Comparison of ENCODE assay signal across 10 cellular contexts in the genomic region with DNA sequence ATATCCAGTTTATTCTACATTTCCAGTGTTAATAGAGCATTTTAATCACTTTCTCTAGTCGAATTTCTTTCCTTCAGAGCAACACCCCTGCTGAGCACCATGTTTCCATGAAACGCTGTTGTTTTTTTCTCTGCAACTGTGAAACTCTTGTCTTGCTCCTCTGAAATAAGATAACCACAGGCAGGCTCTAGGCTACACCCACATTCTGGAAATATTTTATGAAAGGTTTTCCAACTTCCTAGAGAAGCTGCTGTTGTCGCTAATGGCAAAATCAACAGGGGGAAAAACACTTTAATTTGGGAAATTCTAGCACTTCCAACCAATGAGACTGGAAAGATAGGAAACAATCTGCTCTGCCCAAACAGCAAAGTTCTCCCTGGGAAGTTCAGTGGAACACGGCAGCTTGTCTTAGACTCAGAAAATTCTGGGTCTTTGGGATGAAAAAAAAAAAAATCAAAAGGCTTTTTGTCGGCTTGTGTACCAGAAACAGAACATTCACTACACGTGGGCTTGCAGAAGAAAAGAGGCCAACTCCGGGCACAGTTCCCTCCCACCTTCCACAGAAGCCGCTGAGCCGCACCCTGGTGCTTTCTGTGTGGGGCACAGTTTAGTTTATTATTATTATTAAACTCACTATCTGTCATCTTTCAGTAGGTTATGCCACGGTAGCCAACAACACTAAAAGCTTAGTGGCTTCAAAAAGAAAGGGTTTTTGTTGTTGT.
"Had no signal": no experiment of that assay in that cellular context is flagged by ENCODE, and none has a peak within 500 bp of the region (broad histone marks: within the 10 kb centered on the region; RNA-seq: fewer than 3 reads in every experiment).

No MANE protein-coding gene starts in this region.

- H3K9me3 ChIP-seq: adrenal gland, neutrophil, upper lobe of left lung had no signal

- DNase-seq: activated naive CD4-positive, alpha-beta T cell treated with anti-CD3 and anti-CD28 coated beads, Interleukin-2, amount 50 U/mL, for 16 hours; adrenal gland; T-helper 2 cell; upper lobe of left lung had no signal

- H3K4me3 Mint-ChIP-seq: brain; memory B cell; stimulated activated effector memory CD8-positive, alpha-beta T cell treated with anti-CD3 and anti-CD28 coated beads, Interleukin-12 subunit alpha, Interleukin-12 subunit beta, amount 100 ng/mL, for 72 hours had no signal

- H3K36me3 ChIP-seq: adrenal gland, neutrophil, upper lobe of left lung had no signal

- ATAC-seq: esophagus mucosa; stimulated activated effector memory CD8-positive, alpha-beta T cell treated with anti-CD3 and anti-CD28 coated beads, Interleukin-12 subunit alpha, Interleukin-12 subunit beta, amount 100 ng/mL, for 72 hours had no signal

- H3K27ac Mint-ChIP-seq: brain; memory B cell; stimulated activated effector memory CD8-positive, alpha-beta T cell treated with anti-CD3 and anti-CD28 coated beads, Interleukin-12 subunit alpha, Interleukin-12 subunit beta, amount 100 ng/mL, for 72 hours had no signal

- H3K27ac ChIP-seq: adrenal gland, neutrophil, upper lobe of left lung had no signal

- H3K4me1 Mint-ChIP-seq: memory B cell; stimulated activated effector memory CD8-positive, alpha-beta T cell treated with anti-CD3 and anti-CD28 coated beads, Interleukin-12 subunit alpha, Interleukin-12 subunit beta, amount 100 ng/mL, for 72 hours had no signal

- H3K4me3 ChIP-seq: adrenal gland, upper lobe of left lung had no signal

- H3K27me3 ChIP-seq: upper lobe of left lung had no signal

- H3K9me3 Mint-ChIP-seq: memory B cell; stimulated activated effector memory CD8-positive, alpha-beta T cell treated with anti-CD3 and anti-CD28 coated beads, Interleukin-12 subunit alpha, Interleukin-12 subunit beta, amount 100 ng/mL, for 72 hours had no signal

- FAIRE-seq: endometrium had no signal

- H3K36me3 Mint-ChIP-seq: brain; memory B cell; stimulated activated effector memory CD8-positive, alpha-beta T cell treated with anti-CD3 and anti-CD28 coated beads, Interleukin-12 subunit alpha, Interleukin-12 subunit beta, amount 100 ng/mL, for 72 hours had no signal

- H3K4me1 ChIP-seq: adrenal gland, upper lobe of left lung had no signal
